ENCODE assay signal across 29 cellular contexts in the genomic region with DNA sequence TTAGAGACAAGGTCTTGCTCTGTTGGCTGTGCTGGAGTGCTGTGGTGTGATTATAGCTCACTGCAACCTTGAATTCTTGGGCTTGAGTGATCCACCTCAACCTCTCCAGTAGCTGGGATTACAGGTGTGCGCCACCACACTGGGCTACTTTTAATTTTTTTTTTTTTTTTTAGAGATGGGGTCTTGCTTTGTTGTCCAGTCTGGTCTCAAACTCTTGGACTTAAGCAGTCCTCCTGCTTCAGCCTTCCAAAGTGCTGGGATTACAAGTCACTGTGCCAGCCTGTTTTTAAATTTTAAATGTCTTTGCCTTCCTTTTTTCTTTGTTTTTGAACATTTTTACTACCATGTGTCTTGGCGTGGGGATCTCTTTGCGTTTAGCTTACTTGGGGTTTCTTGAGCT.
"Had no signal": no experiment of that assay in that cellular context is flagged by ENCODE, and none has a peak within 500 bp of the region (broad histone marks: within the 10 kb centered on the region; RNA-seq: fewer than 3 reads in every experiment).

No MANE protein-coding gene starts in this region.

- H3K27me3 ChIP-seq: neural progenitor cell, ovary, right lobe of liver, sigmoid colon, suprapubic skin, testis, tibial artery, transverse colon, upper lobe of right lung, uterus had no signal

- H3K36me3 ChIP-seq: neural progenitor cell, ovary, right lobe of liver, sigmoid colon, suprapubic skin, tibial artery, transverse colon, upper lobe of right lung, uterus had no signal

- H2AFZ ChIP-seq: neural progenitor cell, parathyroid adenoma had no signal

- DNase-seq: natural killer cell; occipital lobe; ovary; posterior cingulate gyrus; psoas muscle; right cardiac atrium; right lobe of liver; sigmoid colon; small intestine; stimulated activated CD4-positive, alpha-beta T cell treated with anti-CD3 and anti-CD28 coated beads, Interleukin-15, amount 100 ng/mL, for 24 hours; stimulated activated CD4-positive, alpha-beta T cell treated with anti-CD3 and anti-CD28 coated beads, Interleukin-2, amount 100 ng/mL, for 24 hours; stimulated activated CD4-positive, alpha-beta T cell treated with anti-CD3 and anti-CD28 coated beads, Interleukin-2, amount 100 ng/mL, for 48 hours; stimulated activated CD4-positive, alpha-beta T cell treated with anti-CD3 and anti-CD28 coated beads, Interleukin-4, amount 100 ng/mL, for 24 hours; stimulated activated naive CD4-positive, alpha-beta T cell; stimulated activated naive CD8-positive, alpha-beta T cell treated with anti-CD3 and anti-CD28 coated beads, Interleukin-15, amount 100 ng/mL, for 72 hours; stimulated activated naive CD8-positive, alpha-beta T cell treated with anti-CD3 and anti-CD28 coated beads, Interleukin-15, Interleukin-2, amounts not matched to agents 100 U/mL and 50 U/mL, for 24 hours; substantia nigra; testis; tibial artery; transverse colon; upper lobe of right lung; uterus had no signal

- H3K27me3 Mint-ChIP-seq: progenitor cell of endocrine pancreas; stimulated activated naive CD8-positive, alpha-beta T cell treated with anti-CD3 and anti-CD28 coated beads, Interleukin-15, amount 100 ng/mL, for 72 hours; type B pancreatic cell had no signal

- H3K9me3 Mint-ChIP-seq: natural killer cell, neural progenitor cell, type B pancreatic cell had no signal

- H3K9ac ChIP-seq: neural progenitor cell, parathyroid adenoma had no signal

- H3K4me1 Mint-ChIP-seq: natural killer cell; nephron; neural progenitor cell; stimulated activated effector memory CD8-positive, alpha-beta T cell treated with anti-CD3 and anti-CD28 coated beads, Interleukin-12 subunit alpha, Interleukin-12 subunit beta, amount 100 ng/mL, for 72 hours had no signal

- H3K4me3 ChIP-seq: neural progenitor cell, ovary, psoas muscle, right lobe of liver, sigmoid colon, suprapubic skin, testis, tibial artery, transverse colon, upper lobe of right lung, uterus had no signal

- H3K36me3 Mint-ChIP-seq: natural killer cell; neural progenitor cell; stimulated activated effector memory CD8-positive, alpha-beta T cell treated with anti-CD3 and anti-CD28 coated beads, Interleukin-12 subunit alpha, Interleukin-12 subunit beta, amount 100 ng/mL, for 72 hours; type B pancreatic cell had no signal

- H3K27ac ChIP-seq: neural progenitor cell, ovary, parathyroid adenoma, psoas muscle, right lobe of liver, sigmoid colon, suprapubic skin, testis, tibial artery, transverse colon, upper lobe of right lung, uterus had no signal

- ATAC-seq: natural killer cell; psoas muscle; right cardiac atrium; right lobe of liver; stimulated activated effector memory CD8-positive, alpha-beta T cell treated with anti-CD3 and anti-CD28 coated beads, Interleukin-12 subunit alpha, Interleukin-12 subunit beta, amount 100 ng/mL, for 72 hours; stimulated activated naive CD8-positive, alpha-beta T cell treated with anti-CD3 and anti-CD28 coated beads, Interleukin-15, amount 100 ng/mL, for 72 hours; stimulated activated naive CD8-positive, alpha-beta T cell treated with anti-CD3 and anti-CD28 coated beads, Interleukin-15, Interleukin-2, amounts not matched to agents 100 U/mL and 50 U/mL, for 24 hours; upper lobe of right lung had no signal

- H3K4me2 ChIP-seq: neural progenitor cell had no signal

- H3K9me3 ChIP-seq: ovary, psoas muscle, right lobe of liver, sigmoid colon, suprapubic skin, testis, tibial artery, transverse colon, upper lobe of right lung, uterus had no signal

- H3K4me3 Mint-ChIP-seq: natural killer cell; nephron; neural progenitor cell; stimulated activated effector memory CD8-positive, alpha-beta T cell treated with anti-CD3 and anti-CD28 coated beads, Interleukin-12 subunit alpha, Interleukin-12 subunit beta, amount 100 ng/mL, for 72 hours; stimulated activated naive CD8-positive, alpha-beta T cell treated with anti-CD3 and anti-CD28 coated beads, Interleukin-15, amount 100 ng/mL, for 72 hours; type B pancreatic cell had no signal

- H3K79me2 ChIP-seq: parathyroid adenoma had no signal

- H3K27ac Mint-ChIP-seq: natural killer cell; nephron; neural progenitor cell; progenitor cell of endocrine pancreas; stimulated activated effector memory CD8-positive, alpha-beta T cell treated with anti-CD3 and anti-CD28 coated beads, Interleukin-12 subunit alpha, Interleukin-12 subunit beta, amount 100 ng/mL, for 72 hours; type B pancreatic cell had no signal
